8 cellular contexts compared by ENCODE assay signal in the genomic region with DNA sequence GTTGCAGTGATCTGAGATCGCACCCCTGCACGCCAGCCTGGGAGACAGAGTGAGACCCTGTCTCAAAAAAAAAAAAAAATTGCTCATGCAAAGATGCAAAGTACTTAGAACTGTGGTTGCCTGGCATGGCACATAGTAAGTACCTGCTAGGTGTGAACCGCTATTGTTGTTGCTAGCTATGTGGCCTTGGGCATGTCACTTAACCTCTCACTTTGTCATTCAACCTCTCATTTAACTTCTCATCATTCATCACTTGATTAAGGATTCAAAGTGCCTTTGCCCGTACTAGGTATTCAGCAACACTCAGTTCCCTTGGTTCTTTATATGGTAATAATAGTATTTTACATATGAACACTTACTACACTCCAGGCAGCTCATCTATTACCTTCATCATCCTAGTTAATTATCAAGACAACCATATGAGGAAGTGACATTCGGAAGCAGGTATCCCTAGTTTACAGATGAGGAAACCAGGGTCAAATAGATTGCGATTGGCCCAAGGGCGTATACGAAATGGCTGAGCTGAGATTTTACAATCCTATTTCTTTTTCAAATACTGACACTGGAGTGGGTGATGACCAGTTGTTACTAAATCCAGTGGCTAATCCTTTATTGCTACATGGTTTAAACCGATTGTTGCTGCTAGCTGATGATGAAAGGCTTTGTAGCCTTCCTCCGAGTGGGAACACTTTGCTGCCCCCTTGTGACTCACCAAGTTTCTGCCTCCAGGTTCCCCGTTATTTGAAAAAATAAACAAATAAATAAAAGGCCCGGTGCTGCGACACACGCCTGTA. TPM values are rescaled to one million over a fixed set of nuclear protein-coding genes. Genes with fewer than 3 reads are reported as not detected.
DNase-seq lines count a peak whose midpoint lies in the region; ATAC-seq, FAIRE-seq and TF ChIP-seq lines count a peak whose summit lies in the region.

No MANE protein-coding gene starts in this region.

- peak; percentile 68 for DNase-seq in Calu3
- DNase-seq in H54 (ENCODE audit: insufficient read length, low spot score) = peak; percentile 30
- DNase-seq in NCI-H69 (lab: John Stamatoyannopoulos, UW) = peak; percentile 67
- DNase-seq in activated CD8-positive, alpha-beta memory T cell treated with anti-CD3 and anti-CD28 coated beads for 24 hours = peak; percentile 79
- DNase-seq in epithelial cell of proximal tubule (ENCODE audit: low read depth) = no peak
- DNase-seq in suprapubic skin (ENCODE audit: low spot score in 2 of 2) = peak; percentile 64 to 77

- no peaks in the 10 kb centered on the region for H3K27me3 ChIP-seq in suprapubic skin

- H3K4me3 ChIP-seq in epithelial cell of proximal tubule (ENCODE audit: low read depth, low read length) = no peak overlapping the region
- no peak overlapping the region for H3K4me3 ChIP-seq in suprapubic skin

- TF ChIP-seq CTCF in Calu3 (IDR thresholded peaks at IDR 0.05; ENCODE audit: unreplicated experiment) = peak; percentile 46
- TF ChIP-seq CTCF in epithelial cell of proximal tubule (conservative IDR thresholded peaks at IDR 0.05; ENCODE audit: low read depth, low read length) = peak; percentile 58
- peak; percentile 41 to 53 (median 49) for TF ChIP-seq CTCF in nephron (IDR thresholded peaks at IDR 0.05; ENCODE audit: unreplicated experiment in 3 of 3)
- TF ChIP-seq CTCF in suprapubic skin (IDR thresholded peaks at IDR 0.05) = peak in 1 of 2 donors; percentile 42

- H3K4me1 ChIP-seq in suprapubic skin = peaks cover under 1% of the 10 kb centered on the region

- no peaks in the 10 kb centered on the region for H3K4me1 Mint-ChIP-seq in Calu3 (ENCODE audit: low read depth, unreplicated experiment)
- H3K4me1 Mint-ChIP-seq in nephron = no peaks in the 10 kb centered on the region

- TF ChIP-seq EP300 in suprapubic skin (IDR thresholded peaks at IDR 0.05) = no peak

- H3K27me3 Mint-ChIP-seq in Calu3 (ENCODE audit: unreplicated experiment) (peaks cover 24% of the 10 kb centered on the region), nephron (ENCODE audit: low read depth) (no peaks in the 10 kb centered on the region)

- no peak overlapping the region for H3K27ac ChIP-seq in suprapubic skin

- H3K4me3 Mint-ChIP-seq in Calu3 (ENCODE audit: low read depth, unreplicated experiment) (no peak overlapping the region), nephron (no peak overlapping the region)

- ATAC-seq in HG03565 (IDR thresholded peaks at IDR 0.05; ENCODE audit: unreplicated experiment) = no peak

- CTCF ChIA-PET in Calu3 (lab: Charles Lee) = interaction anchor here (0.7 to 3.1 kb wide), 5 partner anchors 15 to 1665 kb away, joined by 3 to 24 read pairs (median 4); no protein-coding TSS in a partner anchor

- no peak for FAIRE-seq in H54 (lab: Jason Lieb, UNC)

- H3K36me3 Mint-ChIP-seq in Calu3 (ENCODE audit: insufficient read depth, unreplicated experiment) (no peaks in the 10 kb centered on the region), nephron (ENCODE audit: low read depth) (no peaks in the 10 kb centered on the region)

- TF ChIP-seq POLR2A in H54 (IDR thresholded peaks at IDR 0.05; ENCODE audit: low read depth, low read length) (no peak), suprapubic skin (IDR thresholded peaks at IDR 0.05) (no peak)

- H3K27ac Mint-ChIP-seq in Calu3 (ENCODE audit: unreplicated experiment) = no peak overlapping the region
- H3K27ac Mint-ChIP-seq in nephron = no peak overlapping the region

- H3K9me3 Mint-ChIP-seq in Calu3 (ENCODE audit: low read depth, unreplicated experiment) (no peaks in the 10 kb centered on the region), nephron (peaks cover 15% of the 10 kb centered on the region)

- no TSS peak for BruUV-seq in Calu3 (replicated peaks; lab: Mats Ljungman, UMichigan)

- H3K9me3 ChIP-seq in suprapubic skin = no peaks in the 10 kb centered on the region

- H3K36me3 ChIP-seq in suprapubic skin = no peaks in the 10 kb centered on the region

- intact Hi-C loops in Calu3 (cut with micrococcal nuclease; ENCODE audit: unreplicated experiment) = loop anchor here (1.0 to 5.0 kb wide), 3 partner anchors 119 to 212 kb away; a partner anchor contains a TSS

- WGBS in suprapubic skin = 50% methylated on average over 14 of the region's 14 CpGs

RNA-seq across cellular contexts. Expression of a gene that starts 28.8 kb away (rescaled TPM):
- not detected in 2 replicates for total RNA-seq in Calu3 (2022)
- total RNA-seq in epithelial cell of proximal tubule = not detected in 2 replicates
- total RNA-seq in suprapubic skin = under 1 TPM in 1 of 4 donors, not detected in 3; 0.64 TPM

RNA-seq across cellular contexts. Expression of a gene that starts 36.6 kb away (rescaled TPM):
- total RNA-seq in Calu3 (2022) (7.7 and 8.5 TPM in 2 replicates), epithelial cell of proximal tubule (27.6 and 28.4 TPM in 2 replicates), suprapubic skin (10 to 100 TPM; 10.1 to 14.1 (median 10.9) TPM)
